Comparison of ENCODE assay signal across 28 cellular contexts in genomic region chr4:7739918-7740865, GRCh38.
"Had no signal": no experiment of that assay in that cellular context is flagged by ENCODE, and none has a peak within 500 bp of the region (broad histone marks: within the 10 kb centered on the region; RNA-seq: fewer than 3 reads in every experiment).

No MANE protein-coding gene starts in this region.

- DNase-seq: cerebellar nuclear complex; effector CD8-positive, alpha-beta T cell; endodermal cell; foreskin keratinocyte; left colon; mesenchymal stem cell; naive thymus-derived CD4-positive, alpha-beta T cell; nucleus accumbens; stimulated activated CD4-positive, alpha-beta T cell treated with anti-CD3 and anti-CD28 coated beads, Interleukin-12 subunit alpha, Interleukin-12 subunit beta, amount 100 ng/mL, for 4 hours; stimulated activated CD4-positive, alpha-beta T cell treated with anti-CD3 and anti-CD28 coated beads, Interleukin-1b, Interleukin-23, amount 100 ng/mL, for 48 hours; stimulated activated CD4-positive, alpha-beta T cell treated with anti-CD3 and anti-CD28 coated beads, Interleukin-4, amount 100 ng/mL, for 1 hour; stimulated activated CD8-positive, alpha-beta memory T cell treated with anti-CD3 and anti-CD28 coated beads, Interleukin-4, amount 100 ng/mL, for 48 hours; stimulated activated naive CD4-positive, alpha-beta T cell; substantia nigra; testis; tibial artery had no signal

- H3K27me3 Mint-ChIP-seq: naive thymus-derived CD4-positive, alpha-beta T cell; type B pancreatic cell had no signal

- H2AFZ ChIP-seq: hepatocyte, neural progenitor cell had no signal

- ATAC-seq: foreskin keratinocyte; gastroesophageal sphincter; heart left ventricle; left colon; naive thymus-derived CD4-positive, alpha-beta T cell; sciatic nerve had no signal

- H3K27ac Mint-ChIP-seq: endodermal cell; mesothelial cell of epicardium; naive thymus-derived CD4-positive, alpha-beta T cell; nephron; neural progenitor cell; type B pancreatic cell had no signal

- H3K9ac ChIP-seq: neural progenitor cell had no signal

- H3K27ac ChIP-seq: esophagus muscularis mucosa, foreskin keratinocyte, gastroesophageal sphincter, heart left ventricle, hepatocyte, neural progenitor cell, prostate gland, right atrium auricular region, testis, tibial artery had no signal

- H3K36me3 Mint-ChIP-seq: mesothelial cell of epicardium, type B pancreatic cell had no signal

- H3K9me3 Mint-ChIP-seq: endodermal cell; mesothelial cell of epicardium; naive thymus-derived CD4-positive, alpha-beta T cell; nephron; type B pancreatic cell had no signal

- H3K4me1 ChIP-seq: foreskin keratinocyte, neural progenitor cell, prostate gland, testis had no signal

- H3K36me3 ChIP-seq: heart left ventricle, neural progenitor cell, prostate gland, right atrium auricular region had no signal

- H3K9me3 ChIP-seq: heart left ventricle, prostate gland, right atrium auricular region, testis, tibial artery had no signal

- H3K4me2 ChIP-seq: hepatocyte, neural progenitor cell, smooth muscle cell had no signal

- H3K4me1 Mint-ChIP-seq: endodermal cell, mesothelial cell of epicardium, nephron had no signal

- H3K4me3 Mint-ChIP-seq: endodermal cell; mesothelial cell of epicardium; naive thymus-derived CD4-positive, alpha-beta T cell; nephron; neural progenitor cell; type B pancreatic cell had no signal

- H3K4me3 ChIP-seq: esophagus muscularis mucosa, gastroesophageal sphincter, heart left ventricle, hepatocyte, neural progenitor cell, prostate gland, right atrium auricular region, smooth muscle cell, testis, tibial artery had no signal

- H3K27me3 ChIP-seq: esophagus muscularis mucosa, foreskin keratinocyte, gastroesophageal sphincter, heart left ventricle, hepatocyte, neural progenitor cell, right atrium auricular region, testis, tibial artery had no signal
